Comparison of ENCODE assay signal across 10 cellular contexts in the genomic region with DNA sequence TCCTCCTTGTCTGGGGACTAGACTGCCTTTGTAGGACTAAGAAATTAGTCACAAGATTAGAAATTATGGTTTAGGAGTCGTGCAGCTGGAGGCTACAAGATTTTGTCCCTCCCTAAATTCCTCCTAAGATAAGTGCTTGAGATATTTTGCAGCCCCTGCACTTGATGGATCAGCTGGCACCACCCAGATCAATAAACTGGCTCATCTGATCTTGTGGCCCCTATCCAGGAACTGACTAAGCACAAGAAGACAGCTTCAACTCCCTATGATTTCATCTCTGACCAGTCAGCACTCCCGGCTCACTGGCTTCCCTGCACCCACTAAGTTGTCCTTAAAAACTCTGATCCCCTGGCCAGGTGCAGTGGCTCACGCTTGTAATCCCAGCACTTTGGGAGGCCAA. TPM values are rescaled to one million over a fixed set of nuclear protein-coding genes. Genes with fewer than 3 reads are reported as not detected.
DNase-seq lines count a peak whose midpoint lies in the region; TF ChIP-seq lines count a peak whose summit lies in the region.
"Not testable (repeated sequence)": the region's sequence is repeated elsewhere in the genome, so short reads cannot be mapped to it uniquely, and the experiment has no call there.
"Had no signal": no experiment of that assay in that cellular context is flagged by ENCODE, and none has a peak within 500 bp of the region (broad histone marks: within the 10 kb centered on the region; RNA-seq: fewer than 3 reads in every experiment).

No MANE protein-coding gene starts in this region.

- not testable (repeated sequence) for TF ChIP-seq CTCF in RWPE1 (conservative IDR thresholded peaks at IDR 0.05; ENCODE audit: low read depth); adrenal gland (IDR thresholded peaks at IDR 0.05); osteoblast (IDR thresholded peaks at IDR 0.05; ENCODE audit: extremely low read depth, low read depth, low read length); vagina (IDR thresholded peaks at IDR 0.05)

- not testable (repeated sequence) for H3K9me2 ChIP-seq in GM23248 (ENCODE audit: insufficient read depth)

- 37 to 45% methylated on average over 3 of the region's 3 CpGs for WGBS in GM23248 (ENCODE audit: low coverage in 1 of 2, low lambda C conversion rate in 2 of 2, missing lambda C conversion rate in 2 of 2), 2 experiments
- 44 to 64% (median 53%) methylated on average over 3 of the region's 3 CpGs for WGBS in adrenal gland, 4 donors

- H3K4me3 ChIP-seq in GM23248; adrenal gland; osteoblast (ENCODE audit: insufficient read depth, low read length); vagina: not testable (repeated sequence)

- in situ Hi-C loops in GM23248 (cut with MboI) = loop anchor here (25.0 kb wide), 1 partner anchor 487 kb away; no protein-coding TSS in a partner anchor

- not testable (repeated sequence) for H4K20me1 ChIP-seq in GM23248 (ENCODE audit: insufficient read depth); osteoblast (ENCODE audit: insufficient read depth, low read length)

- CTCF ChIA-PET in RWPE1 (lab: Yijun Ruan, JAX) = not testable (repeated sequence)

- not testable (repeated sequence) for H3K9ac ChIP-seq in GM23248

- not testable (repeated sequence) for H3K27ac ChIP-seq in GM23248; adrenal gland; osteoblast (ENCODE audit: low read depth, low read length)
- peak overlapping the region; percentile 21; the same call in 1 of the 2 replicates for H3K27ac ChIP-seq in RWPE1
- peak overlapping the region; percentile 48 for H3K27ac ChIP-seq in vagina

- not testable (repeated sequence) for H3K27me3 ChIP-seq in GM23248 (replicated peaks; ENCODE audit: insufficient read depth); adrenal gland; osteoblast (ENCODE audit: insufficient read depth, low read length); vagina

- not testable (repeated sequence) for H3K36me3 ChIP-seq in GM23248 (ENCODE audit: low read depth); adrenal gland (replicated peaks in 1 of 2); osteoblast (ENCODE audit: insufficient read depth, low read length); vagina

- intact Hi-C loops in adrenal gland (cut with DNase I); vagina (cut with DNase I): not testable (repeated sequence)

- not testable (repeated sequence) for H3F3A ChIP-seq in GM23248 (ENCODE audit: insufficient read depth)

- TF ChIP-seq POLR2A in adrenal gland (IDR thresholded peaks at IDR 0.05); erythroblast (IDR thresholded peaks at IDR 0.05; ENCODE audit: low read length); vagina (IDR thresholded peaks at IDR 0.05): not testable (repeated sequence)

- H2AFZ ChIP-seq in GM23248 = not testable (repeated sequence)
- H2AFZ ChIP-seq in osteoblast (ENCODE audit: low read length) = peak overlapping the region; percentile 51

- peak; percentile 56 for DNase-seq in GM23248
- peak; percentile 73 for DNase-seq in M059J (ENCODE audit: low read depth)
- not testable (repeated sequence) for DNase-seq in RWPE1 (ENCODE audit: low spot score); osteoblast (ENCODE audit: insufficient read length, low spot score, missing footprints); vagina (ENCODE audit: extremely low spot score in 2 of 2)
- DNase-seq in adrenal gland = peak in 5 of 7 donors; percentile 26 to 54 (median 50)
- peak; percentile 16 to 26 for DNase-seq in erythroblast (lab: John Stamatoyannopoulos, UW)
- DNase-seq in iris pigment epithelial cell (ENCODE audit: low read depth) = peak; percentile 39

- not testable (repeated sequence) for H3K79me2 ChIP-seq in GM23248 (ENCODE audit: insufficient read depth); osteoblast (ENCODE audit: insufficient read depth, low read length)

- POLR2A ChIA-PET in RWPE1 (lab: Yijun Ruan, JAX; ENCODE audit: low non-redundant PET) = not testable (repeated sequence)

- not testable (repeated sequence) for H3K4me1 ChIP-seq in GM23248 (ENCODE audit: insufficient read depth); adrenal gland (replicated peaks in 1 of 2); osteoblast (ENCODE audit: insufficient read depth, low read length)
- H3K4me1 ChIP-seq in vagina = peaks cover 17% of the 10 kb centered on the region

- not testable (repeated sequence) for H3K4me2 ChIP-seq in GM23248 (ENCODE audit: unreplicated experiment); osteoblast (ENCODE audit: insufficient read depth, low read length)

- not testable (repeated sequence) for H3K9me3 ChIP-seq in GM23248 (ENCODE audit: low read depth); adrenal gland (replicated peaks in 1 of 3); osteoblast (ENCODE audit: low read depth, low read length); vagina

RNA-seq across cellular contexts. Expression of gene SSMEM1, which starts 17.3 kb away (rescaled TPM):
- total RNA-seq in GM23248 (2014; rRNA removed; shearing (Covaris generic)) = not detected in 2 replicates
- polyA plus RNA-seq in GM23248 (2016; fragmentation: Nextera tagmentation; extraction: Ambion mirVana) (not detected in 2 replicates), adrenal gland (under 1 TPM in 1 of 3 donors, not detected in 2; 0.13 TPM)
- not detected in 2 replicates for total RNA-seq in M059J (2014; rRNA removed; shearing (Covaris generic))
- total RNA-seq in adrenal gland (not detected), osteoblast (not detected in 2 replicates), vagina (not detected)
- total RNA-seq: CD4-positive, alpha-beta memory T cell; PC-9 had no signal
- polyA plus RNA-seq: CD4-positive, alpha-beta memory T cell had no signal

RNA-seq across cellular contexts. Expression of gene TMEM209, which starts 19.7 kb away (rescaled TPM):
- total RNA-seq in GM23248 (2014; rRNA removed; shearing (Covaris generic)) = 11.7 and 16.4 TPM in 2 replicates
- polyA plus RNA-seq in GM23248 (2016; fragmentation: Nextera tagmentation; extraction: Ambion mirVana) = 17.0 and 18.3 TPM in 2 replicates
- 22.7 and 28.9 TPM in 2 replicates for total RNA-seq in M059J (2014; rRNA removed; shearing (Covaris generic))
- 10 to 100 TPM; 23.5 to 77.1 (median 45.5) TPM for total RNA-seq in adrenal gland
- polyA plus RNA-seq in adrenal gland = 10 to 100 TPM in 1 of 3 donors, 1 to 10 TPM in 2; 6.0 to 35.3 (median 9.5) TPM
- 19.9 and 20.0 TPM in 2 replicates for total RNA-seq in osteoblast
- 10.8 TPM for total RNA-seq in vagina

RNA-seq across cellular contexts. Expression of gene CPA2, which starts 41.7 kb away (rescaled TPM):
- total RNA-seq in GM23248 (2014; rRNA removed; shearing (Covaris generic)) = not detected in 2 replicates
- not detected in 2 replicates for polyA plus RNA-seq in GM23248 (2016; fragmentation: Nextera tagmentation; extraction: Ambion mirVana)
- 0.17 and 3.0 TPM in 2 replicates for total RNA-seq in M059J (2014; rRNA removed; shearing (Covaris generic))
- total RNA-seq in adrenal gland = 1 to 10 TPM in 3 of 8 donors, under 1 TPM in 1, not detected in 4; 0.32 to 2.3 (median 1.3) TPM
- under 1 TPM; 0.15 to 0.94 (median 0.56) TPM for polyA plus RNA-seq in adrenal gland
- total RNA-seq in osteoblast = not detected in 2 replicates
- not detected for total RNA-seq in vagina
- total RNA-seq: CD4-positive, alpha-beta memory T cell; PC-9 had no signal
- polyA plus RNA-seq: CD4-positive, alpha-beta memory T cell had no signal
